ENCODE assay signal across 11 cellular contexts in genomic region chr7:17506090-17506489, GRCh38.
DNase-seq lines count a peak whose midpoint lies in the region; ATAC-seq lines count a peak whose summit lies in the region.
"Had no signal": no experiment of that assay in that cellular context is flagged by ENCODE, and none has a peak within 500 bp of the region (broad histone marks: within the 10 kb centered on the region; RNA-seq: fewer than 3 reads in every experiment).

No MANE protein-coding gene starts in this region.

- H3K27ac ChIP-seq in substantia nigra (ENCODE audit: low read depth, low read length, poor library complexity, severe bottlenecking), result no peak overlapping the region
- H3K27ac ChIP-seq: tibial artery had no signal

- ATAC-seq in GM18861 (IDR thresholded peaks at IDR 0.05; ENCODE audit: unreplicated experiment) (peak; percentile 86), HG02623 (IDR thresholded peaks at IDR 0.05; ENCODE audit: unreplicated experiment) (peak; percentile 89)
- no peak for ATAC-seq in naive thymus-derived CD8-positive, alpha-beta T cell
- ATAC-seq: activated naive CD4-positive, alpha-beta T cell treated with anti-CD3 and anti-CD28 coated beads, Interleukin-2, amount 50 U/mL, for 72 hours; SK-N-SH treated with all-trans-retinoic acid at 6 μM for 48 hours had no signal

- H3K4me3 Mint-ChIP-seq in naive thymus-derived CD8-positive, alpha-beta T cell, result no peak overlapping the region

- POLR2A ChIA-PET in naive thymus-derived CD8-positive, alpha-beta T cell (lab: Charles Lee), result no interaction called here

- H3K27me3 Mint-ChIP-seq in naive thymus-derived CD8-positive, alpha-beta T cell, result peaks cover 0 to 2% (median 0%) of the 10 kb centered on the region in 5 donors

- DNase-seq in NCI-H2029 (lab: John Stamatoyannopoulos, UW), result peak; percentile 48
- DNase-seq in mucosa of gallbladder (ENCODE audit: low spot score), result peak; percentile 81
- no peak for DNase-seq in C1 segment of cervical spinal cord (lab: John Stamatoyannopoulos, UW)
- no peak for DNase-seq in naive thymus-derived CD8-positive, alpha-beta T cell
- no peak for DNase-seq in NCI-H1694 (lab: John Stamatoyannopoulos, UW)
- DNase-seq in substantia nigra (lab: John Stamatoyannopoulos, UW), result no peak
- DNase-seq: tibial artery had no signal

- no peaks in the 10 kb centered on the region for H3K4me1 Mint-ChIP-seq in naive thymus-derived CD8-positive, alpha-beta T cell

- H3K27ac Mint-ChIP-seq in naive thymus-derived CD8-positive, alpha-beta T cell, result no peak overlapping the region
- H3K27ac Mint-ChIP-seq: activated naive CD4-positive, alpha-beta T cell treated with anti-CD3 and anti-CD28 coated beads, Interleukin-2, amount 50 U/mL, for 72 hours had no signal

- H3K36me3 Mint-ChIP-seq in naive thymus-derived CD8-positive, alpha-beta T cell, result no peaks in the 10 kb centered on the region
- H3K36me3 Mint-ChIP-seq: activated naive CD4-positive, alpha-beta T cell treated with anti-CD3 and anti-CD28 coated beads, Interleukin-2, amount 50 U/mL, for 72 hours had no signal

- H3K9me3 Mint-ChIP-seq in naive thymus-derived CD8-positive, alpha-beta T cell, result no peaks in the 10 kb centered on the region
- H3K9me3 Mint-ChIP-seq: activated naive CD4-positive, alpha-beta T cell treated with anti-CD3 and anti-CD28 coated beads, Interleukin-2, amount 50 U/mL, for 72 hours had no signal

Comparison
In these comparisons a context has a peak if more than half of its experiments do, and no peak if none do; other contexts are left out.
1. ATAC-seq: peak in GM18861 (single experiment) and HG02623 (single experiment); none in naive thymus-derived CD8-positive, alpha-beta T cell (0 of 2).
2. DNase-seq: peak in NCI-H2029 (single experiment) and mucosa of gallbladder (single experiment); none in C1 segment of cervical spinal cord (0 of 14), naive thymus-derived CD8-positive, alpha-beta T cell (0 of 10), NCI-H1694 (single experiment) and substantia nigra (0 of 49).